Comparison of ENCODE assay signal across 12 cellular contexts in genomic region chr11:118277312-118277711, GRCh38. TPM values are rescaled to one million over a fixed set of nuclear protein-coding genes. Genes with fewer than 3 reads are reported as not detected.
A peak's percentile ranks its signal among the peaks of the same experiment; 100 is the strongest.
DNase-seq lines count a peak whose midpoint lies in the region; ATAC-seq, FAIRE-seq and TF ChIP-seq lines count a peak whose summit lies in the region.
"Had no signal": no experiment of that assay in that cellular context is flagged by ENCODE, and none has a peak within 500 bp of the region (broad histone marks: within the 10 kb centered on the region; RNA-seq: fewer than 3 reads in every experiment).

No MANE protein-coding gene starts in this region.

- 55% methylated on average over 1 of the region's 1 CpG for WGBS in GM12878 (ENCODE audit: insufficient coverage, insufficient replicate concordance, low lambda C conversion rate, missing lambda C conversion rate)

- in situ Hi-C loops in GM12878 (cut with MboI), result no loop called here

- DNase-seq in GM12865 (ENCODE audit: low read depth), result peak; percentile 73
- no peak for DNase-seq in GM12878 (ENCODE audit: low read depth, low spot score)
- DNase-seq in mucosa of descending colon, result no peak
- no peak for DNase-seq in natural killer cell treated with Interleukin-12 subunit alpha and Interleukin-12 subunit beta and Interleukin-15 and Interleukin-18, amount 100 ng/mL, for 72 hours (ENCODE audit: low spot score)
- DNase-seq in NCI-H187 (lab: John Stamatoyannopoulos, UW), result no peak
- DNase-seq: amniotic stem cell; gastrocnemius medialis; stimulated activated CD4-positive, alpha-beta T cell treated with anti-CD3 and anti-CD28 coated beads, Interleukin-12 subunit alpha, Interleukin-12 subunit beta, amount 100 ng/mL, for 4 hours; substantia nigra had no signal

- no peak overlapping the region for H3K27ac Mint-ChIP-seq in natural killer cell treated with Interleukin-12 subunit alpha and Interleukin-12 subunit beta and Interleukin-15 and Interleukin-18, amount 100 ng/mL, for 72 hours

- H3K9me3 ChIP-seq in HUES48 (ENCODE audit: control insufficient read depth, insufficient read depth, low read length), result no peaks in the 10 kb centered on the region
- no peaks in the 10 kb centered on the region for H3K9me3 ChIP-seq in GM12878 (replicated peaks; ENCODE audit: control insufficient read depth, insufficient read depth, low read length)
- no peaks in the 10 kb centered on the region for H3K9me3 ChIP-seq in mucosa of descending colon
- H3K9me3 ChIP-seq: gastrocnemius medialis had no signal

- no peak overlapping the region for H3K4me2 ChIP-seq in GM12878 (ENCODE audit: control insufficient read depth, insufficient read depth)

- TF ChIP-seq POLR2A in GM12878 (IDR thresholded peaks at IDR 0.05; ENCODE audit: low read depth, low read length), result no peak

- H3K9ac ChIP-seq in HUES48 (ENCODE audit: low read depth, low read length) (no peak overlapping the region), GM12878 (ENCODE audit: control insufficient read depth, insufficient read depth, low read length) (no peak overlapping the region)

- FAIRE-seq in GM12878 (lab: Jason Lieb, UNC), result no peak

- H3K36me3 Mint-ChIP-seq in natural killer cell treated with Interleukin-12 subunit alpha and Interleukin-12 subunit beta and Interleukin-15 and Interleukin-18, amount 100 ng/mL, for 72 hours, result no peaks in the 10 kb centered on the region

- H3K27ac ChIP-seq in HUES48 (ENCODE audit: low read depth, low read length) (peak overlapping the region; percentile 47), GM12878 (ENCODE audit: control insufficient read depth, insufficient read depth) (no peak overlapping the region)

- H3K27me3 ChIP-seq in HUES48 (ENCODE audit: control insufficient read depth, insufficient read depth, low read length) (no peaks in the 10 kb centered on the region), GM12878 (replicated peaks in 1 of 2; ENCODE audit: control insufficient read depth in 2 of 2, insufficient read depth in 2 of 2, low read length in 1 of 2) (no peaks in the 10 kb centered on the region)

- RAD21 ChIA-PET in GM12878 (lab: Charles Lee; ENCODE audit: unreplicated experiment), result interaction anchor here (0.9 to 2.2 kb wide), 5 partner anchors 13 to 79 kb away, joined by 3 to 12 read pairs (median 4); partner anchors contain the start of genes JAML and MPZL2

- SMC1A ChIA-PET in GM12878 (lab: Charles Lee; ENCODE audit: uncharacterized antibody, unreplicated experiment), result interaction anchor here (0.7 to 7.2 kb wide), 16 partner anchors 10 to 110 kb away, joined by 3 to 56 read pairs (median 3); partner anchors contain the start of genes CD3D, MPZL2 and MPZL3

- no peak overlapping the region for H3K4me3 ChIP-seq in GM12865 (ENCODE audit: low read depth, low read length)
- H3K4me3 ChIP-seq in HUES48 (ENCODE audit: low read depth, low read length), result no peak overlapping the region
- no peak overlapping the region for H3K4me3 ChIP-seq in GM12878
- H3K4me3 ChIP-seq in mucosa of descending colon, result no peak overlapping the region
- H3K4me3 ChIP-seq: gastrocnemius medialis had no signal

- H3K36me3 ChIP-seq in HUES48 (ENCODE audit: control insufficient read depth, insufficient read depth, low read length) (no peaks in the 10 kb centered on the region), GM12878 (ENCODE audit: control insufficient read depth in 2 of 2, insufficient read depth in 2 of 2, low read length in 1 of 2) (no peaks in the 10 kb centered on the region), mucosa of descending colon (ENCODE audit: low read depth) (no peaks in the 10 kb centered on the region)
- H3K36me3 ChIP-seq: gastrocnemius medialis had no signal

- H3K4me1 ChIP-seq in HUES48 (ENCODE audit: control insufficient read depth, insufficient read depth, low read length) (no peaks in the 10 kb centered on the region), GM12878 (ENCODE audit: control insufficient read depth, insufficient read depth, low read length) (peaks cover 13% of the 10 kb centered on the region; the same call in 1 of the 2 replicates), mucosa of descending colon (ENCODE audit: low read depth) (peaks cover 19% of the 10 kb centered on the region)
- H3K4me1 ChIP-seq: gastrocnemius medialis had no signal

- no peaks in the 10 kb centered on the region for H3K79me2 ChIP-seq in GM12878 (ENCODE audit: control insufficient read depth, insufficient read depth, low read length)

- intact Hi-C loops in GM12878 (cut with micrococcal nuclease; ENCODE audit: unreplicated experiment), result no loop called here
- intact Hi-C loops in mucosa of descending colon (cut with DNase I, micrococcal nuclease), result no loop called here

- no peak for TF ChIP-seq EP300 in GM12878 (IDR thresholded peaks at IDR 0.05; ENCODE audit: borderline replicate concordance in 1 of 2, control insufficient read depth in 1 of 2, low read depth in 2 of 2, low read length in 2 of 2)

- BruUV-seq in GM12878 (replicated peaks; lab: Mats Ljungman, UMichigan), result no TSS peak

- no peak overlapping the region for H3K4me3 Mint-ChIP-seq in natural killer cell treated with Interleukin-12 subunit alpha and Interleukin-12 subunit beta and Interleukin-15 and Interleukin-18, amount 100 ng/mL, for 72 hours

- H2AFZ ChIP-seq in GM12878 (ENCODE audit: control insufficient read depth, low read depth, low read length), result no peak overlapping the region; the same call in 1 of the 2 replicates

- no peak for TF ChIP-seq RAD21 in GM12878 (IDR thresholded peaks at IDR 0.05; ENCODE audit: insufficient read depth, low read depth, low read length)

- POLR2A ChIA-PET in GM12878 (lab: Charles Lee), result interaction anchor here (0.5 to 1.0 kb wide), 4 partner anchors 35 to 996 kb away, joined by 3 to 5 read pairs (median 4); no protein-coding TSS in a partner anchor

- peaks cover 13 to 18% of the 10 kb centered on the region in 2 donors for H3K27me3 Mint-ChIP-seq in natural killer cell treated with Interleukin-12 subunit alpha and Interleukin-12 subunit beta and Interleukin-15 and Interleukin-18, amount 100 ng/mL, for 72 hours

- peaks cover 7 to 20% of the 10 kb centered on the region in 2 donors for H3K4me1 Mint-ChIP-seq in natural killer cell treated with Interleukin-12 subunit alpha and Interleukin-12 subunit beta and Interleukin-15 and Interleukin-18, amount 100 ng/mL, for 72 hours (ENCODE audit: low read depth in 2 of 2)

- ATAC-seq in GM12878, result peak; percentile 87
- peak; percentile 78 for ATAC-seq in mucosa of descending colon
- no peak for ATAC-seq in natural killer cell treated with Interleukin-12 subunit alpha and Interleukin-12 subunit beta and Interleukin-15 and Interleukin-18, amount 100 ng/mL, for 72 hours
- ATAC-seq in HG03045 (IDR thresholded peaks at IDR 0.05; ENCODE audit: unreplicated experiment), result no peak
- ATAC-seq in GM21528 (IDR thresholded peaks at IDR 0.05; ENCODE audit: low FRiP score, unreplicated experiment), result no peak

- no peaks in the 10 kb centered on the region for H4K20me1 ChIP-seq in GM12878 (ENCODE audit: control insufficient read depth, insufficient read depth)

- TF ChIP-seq CTCF in GM12865 (IDR thresholded peaks at IDR 0.05; ENCODE audit: insufficient read depth, low read depth, low read length, missing control alignments) (no peak), GM12878 (IDR thresholded peaks at IDR 0.05 in 2 of 3, conservative IDR thresholded peaks at IDR 0.05 in 1 of 3; ENCODE audit: control insufficient read depth in 2 of 3, extremely low read depth in 1 of 3, insufficient read depth in 1 of 3, low read depth in 3 of 3, low read length in 3 of 3) (no peak), mucosa of descending colon (IDR thresholded peaks at IDR 0.05) (no peak)

- H3K9me3 Mint-ChIP-seq in natural killer cell treated with Interleukin-12 subunit alpha and Interleukin-12 subunit beta and Interleukin-15 and Interleukin-18, amount 100 ng/mL, for 72 hours, result no peaks in the 10 kb centered on the region

- CTCF ChIA-PET in GM12878 (lab: Yijun Ruan, JAX), result interaction anchor here (0.6 to 3.2 kb wide), 12 partner anchors 10 to 224 kb away, joined by 3 to 17 read pairs (median 4); partner anchors contain the start of gene MPZL2

RNA-seq across cellular contexts. Expression of gene MPZL2, which starts 13.2 kb away (rescaled TPM):
- total RNA-seq in GM12878 (2013; cell fraction: nucleolus; rRNA removed), result 1.6 and 1.8 TPM in 2 replicates
- total RNA-seq in GM12878 (2014; rRNA removed) (3.3 and 4.0 TPM in 2 replicates), GM12878 (2014; rRNA removed; fragmentation: Illumina TruSeq; extraction: Trizol) (3.0 and 3.1 TPM in 2 replicates), GM12878 (2021) (3.2 and 4.4 TPM in 2 replicates), mucosa of descending colon (10 to 100 TPM; 34.4 to 83.1 (median 72.4) TPM)
- polyA plus RNA-seq in GM12878 (2011; ENCODE audit: low read depth), result not detected
- polyA plus RNA-seq in GM12878 (2011; rRNA removed) (0.76 and 0.81 TPM in 2 replicates), GM12878 (2014; fragmentation: Illumina TruSeq; extraction: Trizol) (4.8 and 5.2 TPM in 2 replicates), GM12878 (2014; fragmentation: Nextera tagmentation; extraction: Ambion mirVana) (1 to 10 TPM; 4.2 to 4.5 TPM), GM12878 (2014; rRNA removed) (2.5 and 2.6 TPM in 2 replicates), GM12878 (2016; fragmentation: Nextera tagmentation; extraction: Ambion mirVana) (1 to 10 TPM in 1 of 2 experiments, under 1 TPM in 1; 0.88 to 1.6 TPM)
- 0.37 and 0.45 TPM in 2 replicates for polyA plus RNA-seq in GM12878 (2011; cell fraction: cytosol; rRNA removed)
- 0.89 and 1.5 TPM in 2 replicates for polyA plus RNA-seq in GM12878 (2011; cell fraction: nucleus; rRNA removed)
- polyA plus RNA-seq in GM12878 (2012), result 0.15 and 0.17 TPM in 2 replicates
- 0.21 and 0.44 TPM in 2 replicates for polyA minus RNA-seq in GM12878 (2011; rRNA and poly(A)+ RNA removed)
- polyA minus RNA-seq in GM12878 (2011; cell fraction: cytosol; rRNA and poly(A)+ RNA removed), result not detected in 2 replicates
- 0.12 TPM in 1 of 2 replicates, not detected in the other for polyA minus RNA-seq in GM12878 (2011; cell fraction: nucleus; rRNA and poly(A)+ RNA removed)
- under 1 TPM in 1 of 2 donors, not detected in 1; 0.45 TPM for total RNA-seq in natural killer cell treated with Interleukin-12 subunit alpha and Interleukin-12 subunit beta and Interleukin-15 and Interleukin-18, amount 100 ng/mL, for 72 hours

RNA-seq across cellular contexts. Expression of gene MPZL3, which starts 25.1 kb away (rescaled TPM):
- 5.2 and 5.4 TPM in 2 replicates for total RNA-seq in GM12878 (2013; cell fraction: nucleolus; rRNA removed)
- 7.3 and 9.8 TPM in 2 replicates for total RNA-seq in GM12878 (2014; rRNA removed)
- 6.6 TPM in 2 replicates for total RNA-seq in GM12878 (2014; rRNA removed; fragmentation: Illumina TruSeq; extraction: Trizol)
- 5.6 and 6.4 TPM in 2 replicates for total RNA-seq in GM12878 (2021)
- polyA plus RNA-seq in GM12878 (2011; ENCODE audit: low read depth), result 1.7 TPM
- 5.5 and 8.5 TPM in 2 replicates for polyA plus RNA-seq in GM12878 (2011; rRNA removed)
- 3.0 TPM in 2 replicates for polyA plus RNA-seq in GM12878 (2011; cell fraction: cytosol; rRNA removed)
- 1.9 and 2.6 TPM in 2 replicates for polyA plus RNA-seq in GM12878 (2011; cell fraction: nucleus; rRNA removed)
- 2.2 and 2.4 TPM in 2 replicates for polyA plus RNA-seq in GM12878 (2012)
- polyA plus RNA-seq in GM12878 (2014; fragmentation: Illumina TruSeq; extraction: Trizol), result 6.0 and 8.0 TPM in 2 replicates
- polyA plus RNA-seq in GM12878 (2014; fragmentation: Nextera tagmentation; extraction: Ambion mirVana), result 1 to 10 TPM; 2.1 to 7.5 TPM
- polyA plus RNA-seq in GM12878 (2014; rRNA removed), result 4.6 and 7.0 TPM in 2 replicates
- 1 to 10 TPM; 4.0 to 4.7 TPM for polyA plus RNA-seq in GM12878 (2016; fragmentation: Nextera tagmentation; extraction: Ambion mirVana)
- 6.7 and 8.9 TPM in 2 replicates for polyA minus RNA-seq in GM12878 (2011; rRNA and poly(A)+ RNA removed)
- polyA minus RNA-seq in GM12878 (2011; cell fraction: cytosol; rRNA and poly(A)+ RNA removed), result 1.6 and 2.2 TPM in 2 replicates
- 0.73 and 0.86 TPM in 2 replicates for polyA minus RNA-seq in GM12878 (2011; cell fraction: nucleus; rRNA and poly(A)+ RNA removed)
- 10 to 100 TPM in 1 of 3 donors, 1 to 10 TPM in 2; 4.9 to 19.6 (median 9.0) TPM for total RNA-seq in mucosa of descending colon
- 10 to 100 TPM; 10.8 to 12.8 TPM for total RNA-seq in natural killer cell treated with Interleukin-12 subunit alpha and Interleukin-12 subunit beta and Interleukin-15 and Interleukin-18, amount 100 ng/mL, for 72 hours

RNA-seq across cellular contexts. Expression of gene CD3E, which starts 27.2 kb away (rescaled TPM):
- 0.79 and 0.88 TPM in 2 replicates for total RNA-seq in GM12878 (2013; cell fraction: nucleolus; rRNA removed)
- total RNA-seq in GM12878 (2014; rRNA removed), result 3.4 and 4.0 TPM in 2 replicates
- total RNA-seq in GM12878 (2014; rRNA removed; fragmentation: Illumina TruSeq; extraction: Trizol), result 4.4 and 5.1 TPM in 2 replicates
- total RNA-seq in GM12878 (2021), result 11.6 and 13.4 TPM in 2 replicates
- polyA plus RNA-seq in GM12878 (2011; ENCODE audit: low read depth), result 2.7 TPM
- 0.10 and 0.14 TPM in 2 replicates for polyA plus RNA-seq in GM12878 (2011; rRNA removed)
- polyA plus RNA-seq in GM12878 (2011; cell fraction: cytosol; rRNA removed), result 0.28 and 0.40 TPM in 2 replicates
- polyA plus RNA-seq in GM12878 (2011; cell fraction: nucleus; rRNA removed), result 0.07 and 0.12 TPM in 2 replicates
- 2.6 and 3.4 TPM in 2 replicates for polyA plus RNA-seq in GM12878 (2012)
- 14.9 and 17.3 TPM in 2 replicates for polyA plus RNA-seq in GM12878 (2014; fragmentation: Illumina TruSeq; extraction: Trizol)
- polyA plus RNA-seq in GM12878 (2014; fragmentation: Nextera tagmentation; extraction: Ambion mirVana), result 1 to 10 TPM; 1.7 to 2.4 TPM
- polyA plus RNA-seq in GM12878 (2014; rRNA removed), result 9.7 and 10.9 TPM in 2 replicates
- 1 to 10 TPM; 3.1 to 4.2 TPM for polyA plus RNA-seq in GM12878 (2016; fragmentation: Nextera tagmentation; extraction: Ambion mirVana)
- 0.41 TPM in 1 of 2 replicates, not detected in the other for polyA minus RNA-seq in GM12878 (2011; rRNA and poly(A)+ RNA removed)
- not detected in 2 replicates for polyA minus RNA-seq in GM12878 (2011; cell fraction: cytosol; rRNA and poly(A)+ RNA removed)
- polyA minus RNA-seq in GM12878 (2011; cell fraction: nucleus; rRNA and poly(A)+ RNA removed), result not detected in 2 replicates
- 1 to 10 TPM; 6.3 to 9.7 (median 9.7) TPM for total RNA-seq in mucosa of descending colon
- 100 to 1,000 TPM in 1 of 2 donors, 10 to 100 TPM in 1; 25.7 to 148 TPM for total RNA-seq in natural killer cell treated with Interleukin-12 subunit alpha and Interleukin-12 subunit beta and Interleukin-15 and Interleukin-18, amount 100 ng/mL, for 72 hours

RNA-seq across cellular contexts. Expression of gene JAML, which starts 52.5 kb away (rescaled TPM):
- 12.6 TPM in 2 replicates for total RNA-seq in GM12878 (2013; cell fraction: nucleolus; rRNA removed)
- total RNA-seq in GM12878 (2014; rRNA removed), result 2.9 and 5.0 TPM in 2 replicates
- 3.4 and 4.7 TPM in 2 replicates for total RNA-seq in GM12878 (2014; rRNA removed; fragmentation: Illumina TruSeq; extraction: Trizol)
- 2.4 and 3.7 TPM in 2 replicates for total RNA-seq in GM12878 (2021)
- polyA plus RNA-seq in GM12878 (2011; ENCODE audit: low read depth), result 0.88 TPM
- polyA plus RNA-seq in GM12878 (2011; rRNA removed), result 0.50 and 0.60 TPM in 2 replicates
- 0.25 and 0.27 TPM in 2 replicates for polyA plus RNA-seq in GM12878 (2011; cell fraction: cytosol; rRNA removed)
- polyA plus RNA-seq in GM12878 (2011; cell fraction: nucleus; rRNA removed), result 1.2 and 1.5 TPM in 2 replicates
- polyA plus RNA-seq in GM12878 (2012), result 0.62 and 1.2 TPM in 2 replicates
- polyA plus RNA-seq in GM12878 (2014; fragmentation: Illumina TruSeq; extraction: Trizol), result 4.8 and 6.1 TPM in 2 replicates
- polyA plus RNA-seq in GM12878 (2014; fragmentation: Nextera tagmentation; extraction: Ambion mirVana), result 1 to 10 TPM; 2.9 to 3.5 TPM
- polyA plus RNA-seq in GM12878 (2014; rRNA removed), result 2.1 and 4.0 TPM in 2 replicates
- 1 to 10 TPM; 7.7 to 8.1 TPM for polyA plus RNA-seq in GM12878 (2016; fragmentation: Nextera tagmentation; extraction: Ambion mirVana)
- polyA minus RNA-seq in GM12878 (2011; rRNA and poly(A)+ RNA removed), result 0.31 and 0.66 TPM in 2 replicates
- not detected in 2 replicates for polyA minus RNA-seq in GM12878 (2011; cell fraction: cytosol; rRNA and poly(A)+ RNA removed)
- polyA minus RNA-seq in GM12878 (2011; cell fraction: nucleus; rRNA and poly(A)+ RNA removed), result 0.57 and 0.85 TPM in 2 replicates
- total RNA-seq in mucosa of descending colon, result 10 to 100 TPM in 1 of 3 donors, 1 to 10 TPM in 2; 7.5 to 15.0 (median 7.7) TPM
- total RNA-seq in natural killer cell treated with Interleukin-12 subunit alpha and Interleukin-12 subunit beta and Interleukin-15 and Interleukin-18, amount 100 ng/mL, for 72 hours, result 1 to 10 TPM; 1.4 to 8.5 TPM

Comparison
In these comparisons a context has a peak if more than half of its experiments do, and no peak if none do; other contexts are left out.
1. ATAC-seq: peak in GM12878 (single experiment) and mucosa of descending colon (single experiment); none in natural killer cell treated with Interleukin-12 subunit alpha and Interleukin-12 subunit beta and Interleukin-15 and Interleukin-18, amount 100 ng/mL, for 72 hours (0 of 2), HG03045 (single experiment) and GM21528 (single experiment).
2. RNA of gene MPZL2, which starts 13.2 kb away (total RNA-seq): 34.4 to 83.1 TPM in mucosa of descending colon; 1.6 to 4.4 TPM in GM12878 and 0.45 TPM in natural killer cell treated with Interleukin-12 subunit alpha and Interleukin-12 subunit beta and Interleukin-15 and Interleukin-18, amount 100 ng/mL, for 72 hours; every median in the first group is over 4 times any median in the second.